In genomic region chr2:1740714-1741584, GRCh38 we compare ENCODE assay signal across 15 cellular contexts. TPM values are rescaled to one million over a fixed set of nuclear protein-coding genes. Genes with fewer than 3 reads are reported as not detected.
DNase-seq lines count a peak whose midpoint lies in the region; ATAC-seq and TF ChIP-seq lines count a peak whose summit lies in the region.
"Had no signal": no experiment of that assay in that cellular context is flagged by ENCODE, and none has a peak within 500 bp of the region (broad histone marks: within the 10 kb centered on the region; RNA-seq: fewer than 3 reads in every experiment).

No MANE protein-coding gene starts in this region.

- H3K36me3 Mint-ChIP-seq in brain: peaks cover 68% of the 10 kb centered on the region

- 90 to 94% methylated on average over 18 to 24 of the region's 24 CpGs for WGBS in upper lobe of left lung, 2 donors

- H3K4me1 ChIP-seq in upper lobe of left lung: peaks cover 14 to 52% (median 26%) of the 10 kb centered on the region in 4 donors

- H3K9me3 Mint-ChIP-seq in brain: peaks cover 4 to 24% (median 11%) of the 10 kb centered on the region in 5 experiments
- H3K9me3 Mint-ChIP-seq: activated T-helper 17 cell treated with anti-CD3 and anti-CD28 coated beads, Interleukin-2, amount 50 U/mL, for 72 hours had no signal

- TF ChIP-seq CTCF in brain (conservative IDR thresholded peaks at IDR 0.05) (no peak), upper lobe of left lung (IDR thresholded peaks at IDR 0.05) (no peak)

- TF ChIP-seq EP300 in upper lobe of left lung (IDR thresholded peaks at IDR 0.05): no peak

- H3K4me1 Mint-ChIP-seq in brain: peaks cover 35% of the 10 kb centered on the region
- H3K4me1 Mint-ChIP-seq: activated T-helper 17 cell treated with anti-CD3 and anti-CD28 coated beads, Interleukin-2, amount 50 U/mL, for 72 hours had no signal

- no peaks in the 10 kb centered on the region for H3K36me3 ChIP-seq in upper lobe of left lung
- H3K36me3 ChIP-seq: cardiac muscle cell had no signal

- peak overlapping the region; percentile 17 to 99 (median 96) for H3K4me3 Mint-ChIP-seq in brain
- H3K4me3 Mint-ChIP-seq: activated T-helper 17 cell treated with anti-CD3 and anti-CD28 coated beads, Interleukin-2, amount 50 U/mL, for 72 hours had no signal

- TF ChIP-seq POLR2A in upper lobe of left lung (IDR thresholded peaks at IDR 0.05): no peak

- no peak for ATAC-seq in upper lobe of left lung (ENCODE audit: low FRiP score in 2 of 2)
- ATAC-seq: activated T-helper 17 cell treated with anti-CD3 and anti-CD28 coated beads, Interleukin-2, amount 50 U/mL, for 72 hours; esophagus mucosa; GM12878; stimulated activated naive CD8-positive, alpha-beta T cell treated with anti-CD3 and anti-CD28 coated beads, Interleukin-15, Interleukin-2, amounts not matched to agents 100 U/mL and 50 U/mL, for 24 hours had no signal

- peak overlapping the region in 3 of 4 donors; percentile 30 to 47 (median 40) for H3K27ac ChIP-seq in upper lobe of left lung
- H3K27ac ChIP-seq: cardiac muscle cell, KMS-11 had no signal

- no peak overlapping the region for H3K4me3 ChIP-seq in upper lobe of left lung
- H3K4me3 ChIP-seq: cardiac muscle cell, GM12878 had no signal

- peak; percentile 45 for DNase-seq in activated CD8-positive, alpha-beta memory T cell treated with anti-CD3 and anti-CD28 coated beads for 24 hours
- no peak for DNase-seq in activated CD8-positive, alpha-beta memory T cell treated with anti-CD3 and anti-CD28 coated beads, Interleukin-2, amount 50 U/mL, for 4 hours
- peak; percentile 91 for DNase-seq in myocyte (ENCODE audit: low read depth)
- DNase-seq in upper lobe of left lung: peak in 1 of 2 donors; percentile 29
- DNase-seq in NCI-H1694 (lab: John Stamatoyannopoulos, UW): no peak
- no peak for DNase-seq in MV-4-11 (lab: John Stamatoyannopoulos, UW)
- DNase-seq in DMS153 (lab: John Stamatoyannopoulos, UW): no peak
- DNase-seq: ACHN; stimulated activated naive CD8-positive, alpha-beta T cell treated with anti-CD3 and anti-CD28 coated beads, Interleukin-15, Interleukin-2, amounts not matched to agents 100 U/mL and 50 U/mL, for 24 hours had no signal

- peak overlapping the region; percentile 17 to 99 (median 59) for H3K27ac Mint-ChIP-seq in brain
- H3K27ac Mint-ChIP-seq: activated T-helper 17 cell treated with anti-CD3 and anti-CD28 coated beads, Interleukin-2, amount 50 U/mL, for 72 hours had no signal

- no peaks in the 10 kb centered on the region for H3K9me3 ChIP-seq in upper lobe of left lung

- H3K27me3 ChIP-seq in upper lobe of left lung: peaks cover 0 to 10% (median 4%) of the 10 kb centered on the region in 4 donors

- H3K27me3 Mint-ChIP-seq in brain: peaks cover 3% of the 10 kb centered on the region

RNA-seq across cellular contexts. Expression of gene PXDN, which starts 3.4 kb away (rescaled TPM):
- 6.9 TPM for polyA plus RNA-seq in brain (ENCODE audit: insufficient read depth, low read depth, low replicate concordance)
- total RNA-seq in myocyte (52.7 and 69.3 TPM in 2 replicates), upper lobe of left lung (10 to 100 TPM; 20.8 to 65.6 (median 38.5) TPM)
- 212 TPM for polyA plus RNA-seq in myocyte (2012)
- total RNA-seq: activated T-helper 17 cell treated with anti-CD3 and anti-CD28 coated beads, Interleukin-2, amount 50 U/mL, for 72 hours had no signal

Comparison
In these comparisons a context has a peak if more than half of its experiments do, and no peak if none do; other contexts are left out.
1. DNase-seq: peak in activated CD8-positive, alpha-beta memory T cell treated with anti-CD3 and anti-CD28 coated beads for 24 hours (single experiment) and myocyte (single experiment); none in activated CD8-positive, alpha-beta memory T cell treated with anti-CD3 and anti-CD28 coated beads, Interleukin-2, amount 50 U/mL, for 4 hours (single experiment), NCI-H1694 (single experiment), MV-4-11 (single experiment) and DMS153 (single experiment).